ENCODE assay signal across 23 cellular contexts in the genomic region with DNA sequence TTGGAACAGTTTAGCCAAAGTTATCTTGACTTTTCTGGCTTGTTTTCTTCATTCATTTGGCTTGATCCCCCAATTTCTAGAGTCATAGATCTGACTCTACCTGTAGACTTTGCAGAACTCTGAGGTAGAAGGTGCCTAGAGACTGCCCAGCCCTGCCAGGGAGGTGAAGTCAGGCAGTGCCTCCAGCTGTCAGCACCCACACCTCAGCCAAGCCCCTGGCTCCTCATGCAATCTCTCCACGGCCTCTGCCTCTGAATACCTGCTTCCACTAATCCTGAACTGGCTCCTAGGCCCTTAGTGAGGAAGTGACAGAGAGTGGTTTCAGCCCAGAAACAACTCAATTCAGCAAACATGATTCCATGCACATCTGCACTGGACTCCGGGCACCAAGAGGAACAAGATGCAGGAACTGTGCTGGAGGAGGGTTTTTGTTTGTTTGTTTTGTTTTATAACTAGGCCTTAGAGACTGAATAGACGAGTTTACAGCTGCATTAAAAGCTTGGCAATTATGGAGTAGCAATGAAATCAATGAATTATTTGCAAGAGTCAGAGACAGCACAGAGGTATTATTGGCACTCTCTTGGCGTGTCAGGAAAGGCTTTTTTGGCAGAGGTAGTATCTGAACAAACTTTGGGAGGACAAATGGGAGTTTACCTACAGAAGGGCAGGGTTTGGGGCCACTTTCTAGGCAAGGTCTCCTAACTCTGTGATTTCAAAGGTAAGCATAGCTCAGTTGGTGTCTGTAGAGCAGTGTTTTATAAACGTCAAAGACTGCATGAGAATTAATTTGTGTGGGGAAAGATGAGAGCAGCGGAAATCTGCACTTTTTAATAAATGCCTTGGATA. TPM values are rescaled to one million over a fixed set of nuclear protein-coding genes. Genes with fewer than 3 reads are reported as not detected.
A peak's percentile ranks its signal among the peaks of the same experiment; 100 is the strongest.
DNase-seq lines count a peak whose midpoint lies in the region; ATAC-seq and TF ChIP-seq lines count a peak whose summit lies in the region.
"Had no signal": no experiment of that assay in that cellular context is flagged by ENCODE, and none has a peak within 500 bp of the region (broad histone marks: within the 10 kb centered on the region; RNA-seq: fewer than 3 reads in every experiment).

No MANE protein-coding gene starts in this region.

- intact Hi-C loops in dendritic cell treated with granulocyte-macrophage colony-stimulating factor and Interleukin-4, amounts not matched to agents 40 ng/mL and 50 ng/mL, for 4 days (cut with micrococcal nuclease), result no loop called here
- intact Hi-C loops in mucosa of descending colon (cut with DNase I, micrococcal nuclease) (no loop called here), colonic mucosa (cut with DNase I) (no loop called here)

- peak overlapping the region; percentile 37 for H3K27ac Mint-ChIP-seq in dendritic cell treated with granulocyte-macrophage colony-stimulating factor and Interleukin-4, amounts not matched to agents 40 ng/mL and 50 ng/mL, for 4 days
- no peak overlapping the region for H3K27ac Mint-ChIP-seq in nephron progenitor cell

- H3K9me3 ChIP-seq in mucosa of descending colon (no peaks in the 10 kb centered on the region), colonic mucosa (no peaks in the 10 kb centered on the region)

- ATAC-seq in mucosa of descending colon, result peak; percentile 69
- ATAC-seq: A549 had no signal

- H3K27me3 Mint-ChIP-seq in dendritic cell treated with granulocyte-macrophage colony-stimulating factor and Interleukin-4, amounts not matched to agents 40 ng/mL and 50 ng/mL, for 4 days, result peaks cover 23% of the 10 kb centered on the region
- peaks cover 2% of the 10 kb centered on the region for H3K27me3 Mint-ChIP-seq in nephron progenitor cell (ENCODE audit: low read depth, poor library complexity)

- no peaks in the 10 kb centered on the region for H3K27me3 ChIP-seq in colonic mucosa
- H3K27me3 ChIP-seq: BLaER1 treated with 17β-estradiol and CSF1 and Interleukin-3, amounts not matched to agents 10 nM and 100 nM had no signal

- peak; percentile 11 for DNase-seq in NCI-H1105 treated with DMSO at 0.1 percent for 48 hours (lab: John Stamatoyannopoulos, UW)
- DNase-seq in NCI-H1105 (lab: John Stamatoyannopoulos, UW), result no peak
- peak; percentile 47 for DNase-seq in DMS153 (lab: John Stamatoyannopoulos, UW)
- no peak for DNase-seq in mucosa of descending colon
- DNase-seq in NAMALWA (ENCODE audit: low spot score), result no peak
- no peak for DNase-seq in nephron progenitor cell
- DNase-seq in colonic mucosa, result no peak
- DNase-seq: DMS 273 treated with DMSO at 0.1 percent for 48 hours, HCEC 1CT, IMR-90, Karpas-422, MM.1S, NCI-H1436 treated with DMSO at 0.1 percent for 48 hours, NCI-H446 treated with DMSO at 0.1 percent for 48 hours, NCI-H774, PC-9, SW 1271 had no signal

- no peak overlapping the region for H3K4me3 ChIP-seq in mucosa of descending colon
- H3K4me3 ChIP-seq in colonic mucosa, result no peak overlapping the region
- H3K4me3 ChIP-seq: A549; BLaER1 treated with 17β-estradiol and CSF1 and Interleukin-3, amounts not matched to agents 10 nM and 100 nM; PC-9 had no signal

- H3K36me3 ChIP-seq in mucosa of descending colon (ENCODE audit: low read depth), result no peaks in the 10 kb centered on the region
- H3K36me3 ChIP-seq in colonic mucosa, result no peaks in the 10 kb centered on the region
- H3K36me3 ChIP-seq: BLaER1 treated with 17β-estradiol and CSF1 and Interleukin-3, amounts not matched to agents 10 nM and 100 nM had no signal

- no peak for TF ChIP-seq CTCF in mucosa of descending colon (IDR thresholded peaks at IDR 0.05)
- TF ChIP-seq CTCF in nephron progenitor cell (IDR thresholded peaks at IDR 0.05), result no peak
- TF ChIP-seq CTCF in colonic mucosa (IDR thresholded peaks at IDR 0.05), result no peak

- no peak overlapping the region for H3K27ac ChIP-seq in colonic mucosa
- H3K27ac ChIP-seq: A549, PC-9 had no signal

- H3K36me3 Mint-ChIP-seq in dendritic cell treated with granulocyte-macrophage colony-stimulating factor and Interleukin-4, amounts not matched to agents 40 ng/mL and 50 ng/mL, for 4 days (ENCODE audit: low read depth), result no peaks in the 10 kb centered on the region
- H3K36me3 Mint-ChIP-seq in nephron progenitor cell (ENCODE audit: low read depth), result no peaks in the 10 kb centered on the region

- peaks cover 21% of the 10 kb centered on the region for H3K4me1 Mint-ChIP-seq in dendritic cell treated with granulocyte-macrophage colony-stimulating factor and Interleukin-4, amounts not matched to agents 40 ng/mL and 50 ng/mL, for 4 days (ENCODE audit: low read depth)
- H3K4me1 Mint-ChIP-seq in nephron progenitor cell, result peaks cover 12% of the 10 kb centered on the region

- H3K4me1 ChIP-seq in mucosa of descending colon (ENCODE audit: low read depth) (no peaks in the 10 kb centered on the region), colonic mucosa (no peaks in the 10 kb centered on the region)
- H3K4me1 ChIP-seq: A549 had no signal

- H3K9me3 Mint-ChIP-seq in dendritic cell treated with granulocyte-macrophage colony-stimulating factor and Interleukin-4, amounts not matched to agents 40 ng/mL and 50 ng/mL, for 4 days, result no peaks in the 10 kb centered on the region
- H3K9me3 Mint-ChIP-seq in nephron progenitor cell, result peaks cover 10% of the 10 kb centered on the region

- H3K4me3 Mint-ChIP-seq in dendritic cell treated with granulocyte-macrophage colony-stimulating factor and Interleukin-4, amounts not matched to agents 40 ng/mL and 50 ng/mL, for 4 days, result no peak overlapping the region
- no peak overlapping the region for H3K4me3 Mint-ChIP-seq in nephron progenitor cell

- H3K9ac ChIP-seq in colonic mucosa (ENCODE audit: low read depth in 2 of 2, low read length in 2 of 2), result no peak overlapping the region
- H3K9ac ChIP-seq: BLaER1 treated with 17β-estradiol and CSF1 and Interleukin-3, amounts not matched to agents 10 nM and 100 nM had no signal

RNA-seq across cellular contexts. Expression of a gene that starts 25.2 kb away (rescaled TPM):
- under 1 TPM; 0.09 to 0.84 (median 0.29) TPM for total RNA-seq in mucosa of descending colon
- total RNA-seq in colonic mucosa, result under 1 TPM; 0.27 to 0.82 TPM
- total RNA-seq: G401, HT-29, IMR-90, PC-9, SK-MEL-5 had no signal

RNA-seq across cellular contexts. Expression of a gene that starts 59.7 kb away (rescaled TPM):
- total RNA-seq in mucosa of descending colon (not detected), colonic mucosa (not detected)
- total RNA-seq: G401, HT-29, IMR-90, PC-9, SK-MEL-5 had no signal

Comparison
In these comparisons a context has a peak if more than half of its experiments do, and no peak if none do; other contexts are left out.
1. DNase-seq: peak in NCI-H1105 treated with DMSO at 0.1 percent for 48 hours (single experiment) and DMS153 (single experiment); none in NCI-H1105 (single experiment), mucosa of descending colon (0 of 3), NAMALWA (single experiment), nephron progenitor cell (single experiment) and colonic mucosa (single experiment).